Comparison of ENCODE assay signal across 10 cellular contexts in the genomic region with DNA sequence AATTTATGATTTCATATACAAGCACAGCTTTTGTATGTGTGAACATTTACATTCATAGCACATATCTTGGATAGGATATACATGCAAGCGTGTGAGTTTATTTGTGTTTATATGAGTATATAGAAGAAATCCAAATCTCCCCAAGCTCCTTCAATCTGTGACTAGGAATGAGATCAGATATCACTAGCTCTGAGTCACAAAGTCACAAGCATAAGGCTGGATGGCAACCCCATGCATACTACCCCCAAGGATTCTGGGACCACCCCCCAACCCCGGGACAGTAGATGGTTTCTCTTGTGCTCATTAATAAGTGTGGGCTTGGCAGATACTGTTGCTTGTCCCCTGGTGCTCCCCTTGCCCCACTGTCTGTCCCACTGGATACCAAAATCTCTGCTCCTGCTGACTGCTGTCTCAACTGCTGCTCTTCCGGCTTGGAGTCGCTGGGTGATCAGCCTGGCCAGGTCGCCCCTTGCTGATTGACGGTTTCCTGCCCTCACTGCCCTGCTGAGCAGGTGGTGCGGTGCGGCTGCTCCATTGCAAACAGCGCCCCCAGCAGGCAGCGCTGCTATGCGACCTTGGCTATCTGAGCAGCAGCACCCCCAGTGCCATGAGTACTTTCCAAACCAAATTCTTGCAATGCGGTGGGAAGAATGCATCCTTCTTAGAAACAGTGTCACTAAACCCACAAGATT.
DNase-seq lines count a peak whose midpoint lies in the region; ATAC-seq, FAIRE-seq and TF ChIP-seq lines count a peak whose summit lies in the region.
"Had no signal": no experiment of that assay in that cellular context is flagged by ENCODE, and none has a peak within 500 bp of the region (broad histone marks: within the 10 kb centered on the region; RNA-seq: fewer than 3 reads in every experiment).

No MANE protein-coding gene starts in this region.

- H3K4me3 ChIP-seq in thyroid gland (replicated peaks in 1 of 3) = no peak overlapping the region

- H3K9me3 ChIP-seq in thyroid gland = no peaks in the 10 kb centered on the region

- no peak overlapping the region for H3K27ac ChIP-seq in thyroid gland

- H3K4me1 ChIP-seq in thyroid gland = no peaks in the 10 kb centered on the region

- H3K27me3 ChIP-seq in thyroid gland = no peaks in the 10 kb centered on the region

- 35 to 44% methylated on average over 6 to 12 of the region's 12 CpGs for WGBS in thyroid gland, 2 donors

- DNase-seq in activated T-cell treated with anti-CD3 and anti-CD28 coated beads for 48 hours (ENCODE audit: low read depth) (peak; percentile 18), RCC 7860 (ENCODE audit: low spot score) (peak; percentile 44), germinal center (ENCODE audit: low spot score) (peak; percentile 65), thyroid gland (peak; percentile 6 to 16), NCI-H1436 (lab: John Stamatoyannopoulos, UW) (no peak), H4 (ENCODE audit: low spot score) (no peak)
- DNase-seq in activated T-cell treated with anti-CD3 and anti-CD28 coated beads, Interleukin-2, amount 50 U/mL, for 1 hour = no peak
- DNase-seq: activated T-cell treated with anti-CD3 and anti-CD28 coated beads for 4 hours, hippocampal formation had no signal

- TF ChIP-seq CTCF in thyroid gland (IDR thresholded peaks at IDR 0.05) = peak in 1 of 6 experiments; percentile 27

- FAIRE-seq in RCC 7860 (lab: Jason Lieb, UNC) = no peak

- intact Hi-C loops in thyroid gland (cut with DNase I) = no loop called here

- no peak for TF ChIP-seq POLR2A in thyroid gland (IDR thresholded peaks at IDR 0.05)

- H3K36me3 ChIP-seq in thyroid gland = no peaks in the 10 kb centered on the region

- ATAC-seq in GM19035 (IDR thresholded peaks at IDR 0.05; ENCODE audit: unreplicated experiment) = no peak

Comparison
In these comparisons a context has a peak if more than half of its experiments do, and no peak if none do; other contexts are left out.
1. DNase-seq: peak in activated T-cell treated with anti-CD3 and anti-CD28 coated beads for 48 hours (single experiment), RCC 7860 (single experiment), germinal center (single experiment) and thyroid gland (2 of 2); none in activated T-cell treated with anti-CD3 and anti-CD28 coated beads, Interleukin-2, amount 50 U/mL, for 1 hour (single experiment), NCI-H1436 (single experiment) and H4 (single experiment).